ENCODE assay signal across 26 cellular contexts in genomic region chr11:76230392-76230791, GRCh38. TPM values are rescaled to one million over a fixed set of nuclear protein-coding genes. Genes with fewer than 3 reads are reported as not detected.
"Had no signal": no experiment of that assay in that cellular context is flagged by ENCODE, and none has a peak within 500 bp of the region (broad histone marks: within the 10 kb centered on the region; RNA-seq: fewer than 3 reads in every experiment).

No MANE protein-coding gene starts in this region.

- H3K4me1 ChIP-seq: foreskin keratinocyte, neural progenitor cell had no signal

- DNase-seq: activated CD4-positive, alpha-beta memory T cell treated with anti-CD3 and anti-CD28 coated beads for 36 hours; activated CD4-positive, alpha-beta T cell treated with anti-CD3 and anti-CD28 coated beads for 36 hours; activated gamma-delta T cell treated with Interleukin-2 at 50 U/mL for 16 hours; activated T-cell treated with anti-CD3 and anti-CD28 coated beads for 4 hours; amniotic stem cell; dermis blood vessel endothelial cell; effector memory CD4-positive, alpha-beta T cell; esophagus squamous epithelium; foreskin keratinocyte; hippocampal formation; stimulated activated CD4-positive, alpha-beta T cell treated with anti-CD3 and anti-CD28 coated beads, Interleukin-4, amount 100 ng/mL, for 24 hours; stimulated activated naive CD4-positive, alpha-beta T cell; SW 1271; thyroid gland had no signal

- H3K4me3 ChIP-seq: esophagus squamous epithelium, left lung, neural progenitor cell, smooth muscle cell, thyroid gland had no signal

- H3K9me3 ChIP-seq: esophagus squamous epithelium, left lung, thyroid gland had no signal

- H3K9me3 Mint-ChIP-seq: activated CD4-positive, alpha-beta memory T cell treated with anti-CD3 and anti-CD28 coated beads for 36 hours; activated naive CD4-positive, alpha-beta T cell treated with anti-CD3 and anti-CD28 coated beads, Interleukin-2, amount 50 U/mL, for 72 hours; activated T-helper 1 cell treated with anti-CD3 and anti-CD28 coated beads, Interleukin-12 subunit alpha, Interleukin-12 subunit beta, Interleukin-2, Interleukin-4 antibody, amounts not matched to agents 30 ng/mL and 10 ng/mL and 1 ng/mL, durations not matched to agents 14 hours and 24 hours and 36 hours; memory B cell had no signal

- FAIRE-seq: endothelial cell of umbilical vein, keratinocyte, TTC549 had no signal

- H3K27me3 ChIP-seq: esophagus squamous epithelium, left lung, thyroid gland had no signal

- H2AFZ ChIP-seq: neural progenitor cell had no signal

- H3K4me3 Mint-ChIP-seq: activated CD4-positive, alpha-beta memory T cell treated with anti-CD3 and anti-CD28 coated beads for 36 hours; activated CD4-positive, alpha-beta T cell treated with anti-CD3 and anti-CD28 coated beads for 36 hours; activated T-helper 1 cell treated with anti-CD3 and anti-CD28 coated beads, Interleukin-12 subunit alpha, Interleukin-12 subunit beta, Interleukin-2, Interleukin-4 antibody, amounts not matched to agents 30 ng/mL and 10 ng/mL and 1 ng/mL, durations not matched to agents 14 hours and 24 hours and 36 hours; memory B cell; neural progenitor cell had no signal

- H3K27me3 Mint-ChIP-seq: activated CD4-positive, alpha-beta memory T cell treated with anti-CD3 and anti-CD28 coated beads for 36 hours; activated CD4-positive, alpha-beta T cell treated with anti-CD3 and anti-CD28 coated beads for 36 hours; memory B cell had no signal

- ATAC-seq: activated CD4-positive, alpha-beta T cell treated with anti-CD3 and anti-CD28 coated beads for 36 hours; activated naive CD4-positive, alpha-beta T cell treated with anti-CD3 and anti-CD28 coated beads, Interleukin-2, amount 50 U/mL, for 72 hours; foreskin keratinocyte; left lung; sciatic nerve had no signal

- H3K4me2 ChIP-seq: neural progenitor cell, smooth muscle cell had no signal

- H3K36me3 Mint-ChIP-seq: activated naive CD4-positive, alpha-beta T cell treated with anti-CD3 and anti-CD28 coated beads, Interleukin-2, amount 50 U/mL, for 72 hours; memory B cell had no signal

- H3K27ac ChIP-seq: esophagus squamous epithelium, foreskin keratinocyte, left lung, neural progenitor cell, thyroid gland had no signal

- H3K36me3 ChIP-seq: esophagus squamous epithelium, left lung, neural progenitor cell, thyroid gland had no signal

- H3K9ac ChIP-seq: neural progenitor cell had no signal

- H3K27ac Mint-ChIP-seq: activated CD4-positive, alpha-beta memory T cell treated with anti-CD3 and anti-CD28 coated beads for 36 hours; activated CD4-positive, alpha-beta T cell treated with anti-CD3 and anti-CD28 coated beads for 36 hours; activated naive CD4-positive, alpha-beta T cell treated with anti-CD3 and anti-CD28 coated beads, Interleukin-2, amount 50 U/mL, for 72 hours; activated T-helper 1 cell treated with anti-CD3 and anti-CD28 coated beads, Interleukin-12 subunit alpha, Interleukin-12 subunit beta, Interleukin-2, Interleukin-4 antibody, amounts not matched to agents 30 ng/mL and 10 ng/mL and 1 ng/mL, durations not matched to agents 14 hours and 24 hours and 36 hours; memory B cell; neural progenitor cell had no signal

RNA-seq across cellular contexts. Expression of gene WNT11, which starts 24.1 kb away (rescaled TPM):
- total RNA-seq: activated CD4-positive, alpha-beta memory T cell treated with anti-CD3 and anti-CD28 coated beads for 36 hours; activated CD4-positive, alpha-beta T cell treated with anti-CD3 and anti-CD28 coated beads for 36 hours; dermis blood vessel endothelial cell; endothelial cell of umbilical vein; pulmonary artery endothelial cell; T-helper 2 cell treated with Interferon-gamma antibody and Interleukin-4, amounts not matched to agents 100 ng/mL and 5 ng/mL, for 36 hours had no signal
- polyA plus RNA-seq: endothelial cell of umbilical vein, keratinocyte had no signal
